ENCODE assay signal across 16 cellular contexts in the genomic region with DNA sequence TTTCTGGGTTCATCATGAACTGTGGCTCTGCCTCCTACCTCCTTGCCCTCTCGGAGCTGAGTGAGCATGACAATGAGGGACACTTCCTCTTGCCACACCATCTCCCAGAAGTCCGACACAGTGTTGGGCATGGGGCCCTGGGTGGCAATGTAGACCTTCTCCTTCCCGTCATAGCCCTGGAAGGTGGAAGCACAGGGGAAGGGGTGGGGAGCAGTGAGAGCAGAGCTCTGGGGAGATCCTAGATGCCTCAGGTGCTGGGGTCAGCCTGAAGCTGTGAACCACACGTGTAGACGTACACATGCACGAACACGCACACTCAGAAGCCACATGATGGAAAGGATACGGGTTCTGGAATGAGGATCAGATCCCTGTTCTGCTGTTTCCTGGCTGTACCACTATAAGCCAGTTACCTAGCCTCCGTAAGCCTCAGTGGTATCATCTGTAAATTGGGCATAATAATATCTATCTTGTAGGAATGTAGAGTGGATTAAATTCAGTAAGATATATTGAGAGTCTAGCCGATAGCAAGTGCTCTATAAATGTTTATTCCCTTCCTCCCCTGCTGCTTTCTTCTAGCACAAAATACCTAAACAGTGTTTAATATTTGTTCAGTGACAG. TPM values are rescaled to one million over a fixed set of nuclear protein-coding genes. Genes with fewer than 3 reads are reported as not detected.
DNase-seq lines count a peak whose midpoint lies in the region; ATAC-seq and TF ChIP-seq lines count a peak whose summit lies in the region.
"Had no signal": no experiment of that assay in that cellular context is flagged by ENCODE, and none has a peak within 500 bp of the region (broad histone marks: within the 10 kb centered on the region; RNA-seq: fewer than 3 reads in every experiment).

No MANE protein-coding gene starts in this region.

- peaks cover 61% of the 10 kb centered on the region for H3K4me1 Mint-ChIP-seq in stimulated activated naive CD8-positive, alpha-beta T cell treated with anti-CD3 and anti-CD28 coated beads, Interleukin-15, Interleukin-2, amounts not matched to agents 100 ng/mL and 50 ng/mL, for 24 hours (ENCODE audit: low read depth)
- peaks cover 51% of the 10 kb centered on the region for H3K4me1 Mint-ChIP-seq in activated CD4-positive, alpha-beta memory T cell treated with anti-CD3 and anti-CD28 coated beads for 36 hours (ENCODE audit: low read depth)
- peaks cover 41% of the 10 kb centered on the region in 2 donors for H3K4me1 Mint-ChIP-seq in immature natural killer cell
- peaks cover 11% of the 10 kb centered on the region for H3K4me1 Mint-ChIP-seq in stimulated activated memory B cell treated with anti-CD40 and anti-IgM and Interleukin-4, amounts not matched to agents 10 μg/mL and 1 μg/mL and 100 μg/mL, for 72 hours

- no peak overlapping the region for H3K27ac ChIP-seq in MM.1S (ENCODE audit: low read length)
- H3K27ac ChIP-seq: right atrium auricular region, thoracic aorta had no signal

- POLR2A ChIA-PET in activated CD4-positive, alpha-beta memory T cell treated with anti-CD3 and anti-CD28 coated beads for 36 hours (lab: Charles Lee): interaction anchor here (0.8 to 2.8 kb wide), 5 partner anchors 8 to 21 kb away, joined by 3 to 23 read pairs (median 5); a partner anchor contains a TSS

- H2AFZ ChIP-seq in MM.1S (ENCODE audit: low read length): no peak overlapping the region

- no peak overlapping the region for H3K4me2 ChIP-seq in MM.1S (ENCODE audit: low read depth, low read length)

- H3K4me1 ChIP-seq in MM.1S (ENCODE audit: low read length): peaks cover 8% of the 10 kb centered on the region

- no peaks in the 10 kb centered on the region for H4K20me1 ChIP-seq in MM.1S (ENCODE audit: insufficient read depth, low read length)

- H3K27me3 ChIP-seq in MM.1S (replicated peaks; ENCODE audit: insufficient read depth, low read length): no peaks in the 10 kb centered on the region
- H3K27me3 ChIP-seq: right atrium auricular region had no signal

- peaks cover 91% of the 10 kb centered on the region for H3K36me3 Mint-ChIP-seq in stimulated activated naive CD8-positive, alpha-beta T cell treated with anti-CD3 and anti-CD28 coated beads, Interleukin-15, Interleukin-2, amounts not matched to agents 100 ng/mL and 50 ng/mL, for 24 hours (ENCODE audit: low read depth)
- peaks cover 75% of the 10 kb centered on the region for H3K36me3 Mint-ChIP-seq in activated CD4-positive, alpha-beta memory T cell treated with anti-CD3 and anti-CD28 coated beads for 36 hours
- H3K36me3 Mint-ChIP-seq in immature natural killer cell: peaks cover 20 to 52% (median 37%) of the 10 kb centered on the region in 3 donors
- H3K36me3 Mint-ChIP-seq in stimulated activated memory B cell treated with anti-CD40 and anti-IgM and Interleukin-4, amounts not matched to agents 10 μg/mL and 1 μg/mL and 100 μg/mL, for 72 hours: peaks cover 34% of the 10 kb centered on the region

- no peaks in the 10 kb centered on the region for H3K9me3 Mint-ChIP-seq in stimulated activated naive CD8-positive, alpha-beta T cell treated with anti-CD3 and anti-CD28 coated beads, Interleukin-15, Interleukin-2, amounts not matched to agents 100 ng/mL and 50 ng/mL, for 24 hours
- no peaks in the 10 kb centered on the region for H3K9me3 Mint-ChIP-seq in activated CD4-positive, alpha-beta memory T cell treated with anti-CD3 and anti-CD28 coated beads for 36 hours
- no peaks in the 10 kb centered on the region for H3K9me3 Mint-ChIP-seq in immature natural killer cell
- no peaks in the 10 kb centered on the region for H3K9me3 Mint-ChIP-seq in stimulated activated memory B cell treated with anti-CD40 and anti-IgM and Interleukin-4, amounts not matched to agents 10 μg/mL and 1 μg/mL and 100 μg/mL, for 72 hours
- H3K9me3 Mint-ChIP-seq: naive B cell had no signal

- H3K36me3 ChIP-seq in MM.1S (replicated peaks; ENCODE audit: insufficient read depth, low read length): peaks cover 10% of the 10 kb centered on the region; the same call in 1 of the 2 replicates
- H3K36me3 ChIP-seq: right atrium auricular region, thoracic aorta had no signal

- no peak for DNase-seq in stimulated activated naive CD8-positive, alpha-beta T cell treated with anti-CD3 and anti-CD28 coated beads, Interleukin-15, Interleukin-2, amounts not matched to agents 100 U/mL and 50 U/mL, for 24 hours
- no peak for DNase-seq in activated CD4-positive, alpha-beta memory T cell treated with anti-CD3 and anti-CD28 coated beads for 36 hours
- DNase-seq in immature natural killer cell (no peak), foreskin melanocyte (no peak), MM.1S (no peak)
- DNase-seq: left ventricle myocardium superior, NCI-H1930 had no signal

- no peaks in the 10 kb centered on the region for H3K9me3 ChIP-seq in MM.1S (replicated peaks; ENCODE audit: insufficient read depth, low read length)
- H3K9me3 ChIP-seq: right atrium auricular region, SK-N-SH, thoracic aorta had no signal

- intact Hi-C loops in activated CD4-positive, alpha-beta memory T cell treated with anti-CD3 and anti-CD28 coated beads for 36 hours (cut with micrococcal nuclease): no loop called here

- H3K27ac Mint-ChIP-seq in stimulated activated naive CD8-positive, alpha-beta T cell treated with anti-CD3 and anti-CD28 coated beads, Interleukin-15, Interleukin-2, amounts not matched to agents 100 ng/mL and 50 ng/mL, for 24 hours: peak overlapping the region; percentile 87
- peak overlapping the region; percentile 75 for H3K27ac Mint-ChIP-seq in activated CD4-positive, alpha-beta memory T cell treated with anti-CD3 and anti-CD28 coated beads for 36 hours
- peak overlapping the region; percentile 43 to 87 (median 72) for H3K27ac Mint-ChIP-seq in immature natural killer cell
- H3K27ac Mint-ChIP-seq in stimulated activated memory B cell treated with anti-CD40 and anti-IgM and Interleukin-4, amounts not matched to agents 10 μg/mL and 1 μg/mL and 100 μg/mL, for 72 hours: peak overlapping the region; percentile 6

- CTCF ChIA-PET in activated CD4-positive, alpha-beta memory T cell treated with anti-CD3 and anti-CD28 coated beads for 36 hours (lab: Charles Lee): interaction anchor here (0.6 to 3.4 kb wide), 17 partner anchors 8 to 326 kb away, joined by 3 to 21 read pairs (median 5); a partner anchor contains a TSS

- no peak for TF ChIP-seq CTCF in MM.1S (IDR thresholded peaks at IDR 0.05; ENCODE audit: low read length)

- no peak for ATAC-seq in stimulated activated naive CD8-positive, alpha-beta T cell treated with anti-CD3 and anti-CD28 coated beads, Interleukin-15, Interleukin-2, amounts not matched to agents 100 U/mL and 50 U/mL, for 24 hours
- ATAC-seq in stimulated activated memory B cell treated with anti-CD40 and anti-IgM and Interleukin-4, amounts not matched to agents 10 μg/mL and 1 μg/mL and 100 μg/mL, for 72 hours: no peak
- ATAC-seq in HG03139 (IDR thresholded peaks at IDR 0.05; ENCODE audit: unreplicated experiment): no peak

- no peaks in the 10 kb centered on the region for H3K27me3 Mint-ChIP-seq in stimulated activated naive CD8-positive, alpha-beta T cell treated with anti-CD3 and anti-CD28 coated beads, Interleukin-15, Interleukin-2, amounts not matched to agents 100 ng/mL and 50 ng/mL, for 24 hours
- no peaks in the 10 kb centered on the region for H3K27me3 Mint-ChIP-seq in activated CD4-positive, alpha-beta memory T cell treated with anti-CD3 and anti-CD28 coated beads for 36 hours
- H3K27me3 Mint-ChIP-seq in immature natural killer cell (ENCODE audit: low read depth in 3 of 3): peaks cover 3 to 4% (median 4%) of the 10 kb centered on the region in 3 donors
- no peaks in the 10 kb centered on the region for H3K27me3 Mint-ChIP-seq in stimulated activated memory B cell treated with anti-CD40 and anti-IgM and Interleukin-4, amounts not matched to agents 10 μg/mL and 1 μg/mL and 100 μg/mL, for 72 hours
- H3K27me3 Mint-ChIP-seq: naive B cell had no signal

- no peaks in the 10 kb centered on the region for H3K9me2 ChIP-seq in MM.1S (replicated peaks; ENCODE audit: insufficient read depth, low read length)
- H3K9me2 ChIP-seq: SK-N-SH had no signal

- H3K9ac ChIP-seq in MM.1S (ENCODE audit: low read length): no peak overlapping the region
- H3K9ac ChIP-seq: SK-N-SH had no signal

- H3K4me3 ChIP-seq in MM.1S (ENCODE audit: low read length): no peak overlapping the region
- H3K4me3 ChIP-seq: right atrium auricular region, thoracic aorta had no signal

- H3K4me3 Mint-ChIP-seq in stimulated activated naive CD8-positive, alpha-beta T cell treated with anti-CD3 and anti-CD28 coated beads, Interleukin-15, Interleukin-2, amounts not matched to agents 100 ng/mL and 50 ng/mL, for 24 hours: peak overlapping the region; percentile 74
- no peak overlapping the region for H3K4me3 Mint-ChIP-seq in activated CD4-positive, alpha-beta memory T cell treated with anti-CD3 and anti-CD28 coated beads for 36 hours
- no peak overlapping the region for H3K4me3 Mint-ChIP-seq in immature natural killer cell
- H3K4me3 Mint-ChIP-seq in stimulated activated memory B cell treated with anti-CD40 and anti-IgM and Interleukin-4, amounts not matched to agents 10 μg/mL and 1 μg/mL and 100 μg/mL, for 72 hours: no peak overlapping the region

- 0 out of 2 replicates have a peak, but pooled peaks cover 3% of the 10 kb centered on the region for H3F3A ChIP-seq in MM.1S (ENCODE audit: insufficient read depth, low read length)

- H3K79me2 ChIP-seq in MM.1S (ENCODE audit: low read length): peaks cover 32% of the 10 kb centered on the region

RNA-seq across cellular contexts. Expression of a gene that starts 6.1 kb away (rescaled TPM):
- total RNA-seq in activated CD4-positive, alpha-beta memory T cell treated with anti-CD3 and anti-CD28 coated beads for 36 hours: 100 to 1,000 TPM; 197 to 199 TPM
- polyA plus RNA-seq in immature natural killer cell: 100 to 1,000 TPM in 1 of 3 donors, 10 to 100 TPM in 2; 55.4 to 126 (median 58.4) TPM
- total RNA-seq: chondrocyte, fibroblast of villous mesenchyme had no signal
- polyA plus RNA-seq: SK-N-SH had no signal

RNA-seq across cellular contexts. Expression of a gene that starts 9.7 kb away (rescaled TPM):
- 10 to 100 TPM; 38.2 to 40.4 TPM for total RNA-seq in activated CD4-positive, alpha-beta memory T cell treated with anti-CD3 and anti-CD28 coated beads for 36 hours
- 10 to 100 TPM in 2 of 3 donors, 1 to 10 TPM in 1; 9.7 to 15.0 (median 11.0) TPM for polyA plus RNA-seq in immature natural killer cell

RNA-seq across cellular contexts. Expression of a gene that starts 31.5 kb away (rescaled TPM):
- total RNA-seq in activated CD4-positive, alpha-beta memory T cell treated with anti-CD3 and anti-CD28 coated beads for 36 hours: not detected
- polyA plus RNA-seq in immature natural killer cell: under 1 TPM in 2 of 3 donors, not detected in 1; 0.10 to 0.16 TPM
- total RNA-seq: chondrocyte, thoracic aorta had no signal
- polyA plus RNA-seq: SK-N-SH had no signal

RNA-seq across cellular contexts. Expression of a gene that starts 39.3 kb away (rescaled TPM):
- under 1 TPM; 0.05 to 0.10 TPM for total RNA-seq in activated CD4-positive, alpha-beta memory T cell treated with anti-CD3 and anti-CD28 coated beads for 36 hours
- 10 to 100 TPM; 10.9 to 26.8 (median 21.1) TPM for polyA plus RNA-seq in immature natural killer cell
- total RNA-seq: fibroblast of villous mesenchyme had no signal

Comparison
In these comparisons a context has a peak if more than half of its experiments do, and no peak if none do; other contexts are left out.
1. H3K27ac Mint-ChIP-seq: peak in every context shown above with its lines; median percentile 87 in stimulated activated naive CD8-positive, alpha-beta T cell treated with anti-CD3 and anti-CD28 coated beads, Interleukin-15, Interleukin-2, amounts not matched to agents 100 ng/mL and 50 ng/mL, for 24 hours; 75 in activated CD4-positive, alpha-beta memory T cell treated with anti-CD3 and anti-CD28 coated beads for 36 hours; 72 in immature natural killer cell; 6 in stimulated activated memory B cell treated with anti-CD40 and anti-IgM and Interleukin-4, amounts not matched to agents 10 μg/mL and 1 μg/mL and 100 μg/mL, for 72 hours.